14 cellular contexts compared by ENCODE assay signal in the genomic region with DNA sequence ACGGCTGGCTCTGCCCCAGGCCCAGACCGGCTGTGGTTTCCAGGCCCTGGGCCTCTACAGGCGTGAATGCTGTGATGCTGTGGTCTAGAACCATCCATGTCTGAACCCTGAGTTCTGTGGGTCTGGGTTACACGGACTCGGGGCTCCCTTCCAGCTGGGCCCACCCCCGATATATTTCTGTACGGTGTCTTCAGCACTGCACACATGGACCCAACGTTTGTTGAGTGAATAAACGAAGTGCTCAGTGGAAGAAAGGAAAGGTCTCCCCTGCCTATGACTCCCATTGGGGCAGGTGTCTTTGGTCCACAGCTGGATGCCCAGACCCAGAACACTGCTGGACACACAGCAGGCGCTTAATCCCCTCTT. TPM values are rescaled to one million over a fixed set of nuclear protein-coding genes. Genes with fewer than 3 reads are reported as not detected.
DNase-seq lines count a peak whose midpoint lies in the region; ATAC-seq, FAIRE-seq and TF ChIP-seq lines count a peak whose summit lies in the region.
"Had no signal": no experiment of that assay in that cellular context is flagged by ENCODE, and none has a peak within 500 bp of the region (broad histone marks: within the 10 kb centered on the region; RNA-seq: fewer than 3 reads in every experiment).

No MANE protein-coding gene starts in this region.

- H3K27ac Mint-ChIP-seq in activated naive CD8-positive, alpha-beta T cell treated with anti-CD3 and anti-CD28 coated beads for 36 hours, result peak overlapping the region; percentile 36
- peak overlapping the region; percentile 26 to 59 for H3K27ac Mint-ChIP-seq in natural killer cell

- H3K27me3 ChIP-seq in HepG2 (ENCODE audit: control insufficient read depth in 1 of 2, insufficient read depth in 2 of 2, low read length in 2 of 2) (no peaks in the 10 kb centered on the region), right lobe of liver (no peaks in the 10 kb centered on the region)
- H3K27me3 ChIP-seq: heart right ventricle, upper lobe of left lung had no signal

- in situ Hi-C loops in HepG2 (cut with HindIII; ENCODE audit: extremely low pct_ligation_motif_present, low pct_unique_long_range_greater_than_20kb), result no loop called here

- H3K36me3 ChIP-seq in HepG2 (replicated peaks in 1 of 2; ENCODE audit: control insufficient read depth in 1 of 2, insufficient read depth in 2 of 2, low read length in 2 of 2), result peaks cover 3 to 10% of the 10 kb centered on the region in 2 experiments; a peak in 3 of 5 replicates
- H3K36me3 ChIP-seq in right lobe of liver, result no peaks in the 10 kb centered on the region

- H3K4me1 Mint-ChIP-seq in activated naive CD8-positive, alpha-beta T cell treated with anti-CD3 and anti-CD28 coated beads for 36 hours, result peaks cover 7% of the 10 kb centered on the region
- H3K4me1 Mint-ChIP-seq in natural killer cell, result peaks cover 0 to 14% of the 10 kb centered on the region in 2 donors

- intact Hi-C loops in HepG2 (cut with micrococcal nuclease; ENCODE audit: unreplicated experiment) (loop anchor here (1.0 kb wide), 1 partner anchor 30 kb away; no protein-coding TSS in a partner anchor), right lobe of liver (cut with DNase I) (loop anchor here (10.0 kb wide), 2 partner anchors 69 to 79 kb away; partner anchors contain the start of gene CACTIN (in 1 of the 2)), natural killer cell (cut with micrococcal nuclease) (loop anchor here (1.0 to 2.0 kb wide), 2 partner anchors 73 to 161 kb away; no protein-coding TSS in a partner anchor), left cardiac atrium (cut with DNase I) (loop anchor here (2.0 to 10.0 kb wide), 2 partner anchors 73 to 159 kb away; partner anchors contain the start of genes PIP5K1C (in 2 of the 2) and TJP3 (in 2 of the 2)), lower leg skin (cut with DNase I; ENCODE audit: low total_unique reads) (no loop called here)

- ATAC-seq in HepG2, result no peak
- no peak for ATAC-seq in right lobe of liver
- ATAC-seq in natural killer cell, result no peak
- no peak for ATAC-seq in left cardiac atrium

- H3K9me3 Mint-ChIP-seq in activated naive CD8-positive, alpha-beta T cell treated with anti-CD3 and anti-CD28 coated beads for 36 hours, result no peaks in the 10 kb centered on the region
- H3K9me3 Mint-ChIP-seq in natural killer cell, result no peaks in the 10 kb centered on the region
- H3K9me3 Mint-ChIP-seq: activated T-cell treated with anti-CD3 and anti-CD28 coated beads, Interleukin-2, amount 50 U/mL, for 4 hours had no signal

- CTCF ChIA-PET in HepG2 (lab: Yijun Ruan, JAX; ENCODE audit: low intra/inter-chr PET ratio, low total read pairs), result interaction anchor here (1.2 to 2.3 kb wide), 2 partner anchors 30 to 41 kb away, joined by 5 to 14 read pairs; no protein-coding TSS in a partner anchor

- no peak overlapping the region for H3K4me3 Mint-ChIP-seq in activated naive CD8-positive, alpha-beta T cell treated with anti-CD3 and anti-CD28 coated beads for 36 hours
- H3K4me3 Mint-ChIP-seq in natural killer cell, result no peak overlapping the region
- H3K4me3 Mint-ChIP-seq: activated T-cell treated with anti-CD3 and anti-CD28 coated beads, Interleukin-2, amount 50 U/mL, for 4 hours had no signal

- no peaks in the 10 kb centered on the region for H4K20me1 ChIP-seq in HepG2 (ENCODE audit: insufficient read depth, low read length)

- BruUV-seq in HepG2 (replicated peaks; lab: Mats Ljungman, UMichigan), result no TSS peak

- no peak for TF ChIP-seq RAD21 in HepG2 (CRISPR knock-in tag; IDR thresholded peaks at IDR 0.05)

- H3K4me1 ChIP-seq in HepG2 (ENCODE audit: insufficient read depth, low read length), result no peaks in the 10 kb centered on the region
- H3K4me1 ChIP-seq in right lobe of liver, result no peaks in the 10 kb centered on the region
- H3K4me1 ChIP-seq: Caco-2 had no signal

- no peak for FAIRE-seq in HepG2 (lab: Jason Lieb, UNC)

- no peak overlapping the region for H2AFZ ChIP-seq in HepG2 (ENCODE audit: low read length)

- H3K27ac ChIP-seq in HepG2 (ENCODE audit: extremely low read length, insufficient read depth, low read length) (no peak overlapping the region), right lobe of liver (no peak overlapping the region)
- H3K27ac ChIP-seq: heart right ventricle, upper lobe of left lung had no signal

- no peak for TF ChIP-seq CTCF in HepG2 (CRISPR knock-in tag; IDR thresholded peaks at IDR 0.05)
- no peak for TF ChIP-seq CTCF in right lobe of liver (IDR thresholded peaks at IDR 0.05)
- no peak for TF ChIP-seq CTCF in natural killer cell (IDR thresholded peaks at IDR 0.05)
- TF ChIP-seq CTCF in lower leg skin (IDR thresholded peaks at IDR 0.05), result no peak
- no peak for TF ChIP-seq CTCF in GM10266 (IDR thresholded peaks at IDR 0.05; ENCODE audit: control insufficient read depth, insufficient read depth, low read depth, missing control alignments)

- POLR2A ChIA-PET in HepG2 (lab: Yijun Ruan, JAX), result interaction anchor here (0.9 kb wide), 1 partner anchor 14 kb away, joined by 3 read pairs; no protein-coding TSS in a partner anchor

- no peaks in the 10 kb centered on the region for H3K79me2 ChIP-seq in HepG2 (ENCODE audit: insufficient read depth, low read length)

- H3K27me3 Mint-ChIP-seq in activated naive CD8-positive, alpha-beta T cell treated with anti-CD3 and anti-CD28 coated beads for 36 hours, result no peaks in the 10 kb centered on the region
- no peaks in the 10 kb centered on the region for H3K27me3 Mint-ChIP-seq in natural killer cell (ENCODE audit: low read depth in 2 of 2)

- H3K9me3 ChIP-seq in HepG2 (ENCODE audit: low read length), result no peaks in the 10 kb centered on the region
- no peaks in the 10 kb centered on the region for H3K9me3 ChIP-seq in right lobe of liver
- H3K9me3 ChIP-seq: Caco-2, heart right ventricle, upper lobe of left lung had no signal

- H3K4me3 ChIP-seq in HepG2 (replicated peaks in 1 of 3; ENCODE audit: insufficient read depth in 1 of 3, low read depth in 2 of 3, low read length in 3 of 3) (no peak overlapping the region), right lobe of liver (no peak overlapping the region), lower leg skin (ENCODE audit: low read depth, poor library complexity, severe bottlenecking) (no peak overlapping the region)
- H3K4me3 ChIP-seq: heart right ventricle, upper lobe of left lung had no signal

- TF ChIP-seq POLR2A in HepG2 (IDR thresholded peaks at IDR 0.05; ENCODE audit: insufficient read depth in 1 of 2, low read depth in 2 of 2, low read length in 2 of 2), result no peak
- no peak for TF ChIP-seq POLR2A in right lobe of liver (IDR thresholded peaks at IDR 0.05)
- no peak for TF ChIP-seq POLR2A in lower leg skin (IDR thresholded peaks at IDR 0.05)

- 100% methylated on average over 9 of the region's 10 CpGs for WGBS in HepG2 (ENCODE audit: low lambda C conversion rate)
- 74% methylated on average over 3 of the region's 10 CpGs for WGBS in right lobe of liver (ENCODE audit: insufficient coverage, low coverage, low lambda C conversion rate, missing lambda C conversion rate)
- WGBS in lower leg skin, 2 donors, result 69 to 72% methylated on average over 10 of the region's 10 CpGs

- peaks cover 10% of the 10 kb centered on the region for H3K36me3 Mint-ChIP-seq in activated naive CD8-positive, alpha-beta T cell treated with anti-CD3 and anti-CD28 coated beads for 36 hours
- H3K36me3 Mint-ChIP-seq in natural killer cell, result no peaks in the 10 kb centered on the region

- DNase-seq in HepG2 (ENCODE audit: low spot score) (no peak), right lobe of liver (no peak), natural killer cell (no peak), left cardiac atrium (no peak), lower leg skin (ENCODE audit: low spot score in 2 of 2) (no peak), GM10266 (ENCODE audit: extremely low spot score) (no peak), T-helper 9 cell (no peak)
- no peak for DNase-seq in activated naive CD8-positive, alpha-beta T cell treated with anti-CD3 and anti-CD28 coated beads for 36 hours
- DNase-seq: NCI-H1694 had no signal

- TF ChIP-seq EP300 in HepG2 (IDR thresholded peaks at IDR 0.05; ENCODE audit: low read depth in 2 of 2, low read length in 2 of 2) (no peak), HepG2 (CRISPR knock-in tag; IDR thresholded peaks at IDR 0.05; ENCODE audit: borderline replicate concordance) (no peak)

- H3K9ac ChIP-seq in HepG2 (ENCODE audit: insufficient read depth, low read depth, low read length), result no peak overlapping the region

- no peak overlapping the region for H3K4me2 ChIP-seq in HepG2 (ENCODE audit: low read depth, low read length)

RNA-seq across cellular contexts. Expression of gene TEKTIP1, which starts 6.7 kb away (rescaled TPM):
- total RNA-seq in HepG2 (2016; rRNA removed; fragmentation: Illumina TruSeq; extraction: Trizol), result not detected in 2 replicates
- not detected in 2 replicates for total RNA-seq in HepG2 (2016; cell fraction: cytosol; rRNA removed; fragmentation: Illumina TruSeq; extraction: Trizol; ENCODE audit: low read depth)
- total RNA-seq in HepG2 (2016; cell fraction: insoluble cytoplasmic fraction; rRNA removed; fragmentation: Illumina TruSeq; extraction: Trizol), result not detected in 2 replicates
- total RNA-seq in HepG2 (2016; cell fraction: membrane; rRNA removed; fragmentation: Illumina TruSeq; extraction: Trizol), result not detected in 2 replicates
- total RNA-seq in HepG2 (2016; cell fraction: nucleus; rRNA removed; fragmentation: Illumina TruSeq; extraction: Trizol), result not detected in 2 replicates
- polyA plus RNA-seq in HepG2 (2011; rRNA removed), result not detected in 2 replicates
- not detected in 2 replicates for polyA plus RNA-seq in HepG2 (2011; cell fraction: cytosol; rRNA removed)
- 0.32 TPM in 1 of 2 replicates, not detected in the other for polyA plus RNA-seq in HepG2 (2011; cell fraction: nucleus; rRNA removed)
- polyA plus RNA-seq in HepG2 (2012), result 0.24 and 0.35 TPM in 2 replicates
- polyA plus RNA-seq in HepG2 (2016; cell fraction: cytosol; fragmentation: Illumina TruSeq; extraction: Trizol; ENCODE audit: low read depth), result not detected in 2 replicates
- polyA plus RNA-seq in HepG2 (2016; cell fraction: insoluble cytoplasmic fraction; fragmentation: Illumina TruSeq; extraction: Trizol; ENCODE audit: low read depth), result not detected in 2 replicates
- polyA plus RNA-seq in HepG2 (2016; cell fraction: membrane; fragmentation: Illumina TruSeq; extraction: Trizol; ENCODE audit: low read depth), result not detected in 2 replicates
- not detected in 2 replicates for polyA plus RNA-seq in HepG2 (2016; cell fraction: nucleus; fragmentation: Illumina TruSeq; extraction: Trizol; ENCODE audit: insufficient read depth, low read depth)
- polyA minus RNA-seq in HepG2 (2011; rRNA and poly(A)+ RNA removed; ENCODE audit: low replicate concordance), result not detected in 2 replicates
- polyA minus RNA-seq in HepG2 (2011; cell fraction: cytosol; rRNA and poly(A)+ RNA removed), result not detected in 2 replicates
- polyA minus RNA-seq in HepG2 (2011; cell fraction: nucleus; rRNA and poly(A)+ RNA removed), result not detected in 2 replicates
- total RNA-seq in right lobe of liver, result 1 to 10 TPM in 3 of 6 experiments, not detected in 3; 1.1 to 1.6 (median 1.3) TPM
- 1 to 10 TPM; 1.2 to 2.2 TPM for total RNA-seq in activated naive CD8-positive, alpha-beta T cell treated with anti-CD3 and anti-CD28 coated beads for 36 hours
- total RNA-seq in natural killer cell, result 10 to 100 TPM in 1 of 3 donors, 1 to 10 TPM in 2; 5.9 to 11.6 (median 6.4) TPM
- under 1 TPM in 1 of 2 donors, not detected in 1; 0.52 TPM for total RNA-seq in left cardiac atrium
- under 1 TPM in 1 of 4 donors, not detected in 3; 0.78 TPM for total RNA-seq in lower leg skin
- polyA plus RNA-seq: neural cell had no signal

RNA-seq across cellular contexts. Expression of gene MFSD12, which starts 11.7 kb away (rescaled TPM):
- total RNA-seq in HepG2 (2016; rRNA removed; fragmentation: Illumina TruSeq; extraction: Trizol), result 14.0 and 29.1 TPM in 2 replicates
- total RNA-seq in HepG2 (2016; cell fraction: cytosol; rRNA removed; fragmentation: Illumina TruSeq; extraction: Trizol; ENCODE audit: low read depth), result 9.9 and 10.2 TPM in 2 replicates
- total RNA-seq in HepG2 (2016; cell fraction: insoluble cytoplasmic fraction; rRNA removed; fragmentation: Illumina TruSeq; extraction: Trizol), result 10.6 and 28.5 TPM in 2 replicates
- total RNA-seq in HepG2 (2016; cell fraction: membrane; rRNA removed; fragmentation: Illumina TruSeq; extraction: Trizol), result 19.7 and 20.6 TPM in 2 replicates
- total RNA-seq in HepG2 (2016; cell fraction: nucleus; rRNA removed; fragmentation: Illumina TruSeq; extraction: Trizol), result 25.3 and 29.9 TPM in 2 replicates
- polyA plus RNA-seq in HepG2 (2011; rRNA removed), result 27.2 and 37.0 TPM in 2 replicates
- 16.9 and 29.1 TPM in 2 replicates for polyA plus RNA-seq in HepG2 (2011; cell fraction: cytosol; rRNA removed)
- polyA plus RNA-seq in HepG2 (2011; cell fraction: nucleus; rRNA removed), result 143 and 182 TPM in 2 replicates
- polyA plus RNA-seq in HepG2 (2012), result 21.1 and 40.6 TPM in 2 replicates
- polyA plus RNA-seq in HepG2 (2016; cell fraction: cytosol; fragmentation: Illumina TruSeq; extraction: Trizol; ENCODE audit: low read depth), result 12.9 and 14.1 TPM in 2 replicates
- polyA plus RNA-seq in HepG2 (2016; cell fraction: insoluble cytoplasmic fraction; fragmentation: Illumina TruSeq; extraction: Trizol; ENCODE audit: low read depth), result 12.6 and 14.9 TPM in 2 replicates
- 19.3 and 20.1 TPM in 2 replicates for polyA plus RNA-seq in HepG2 (2016; cell fraction: membrane; fragmentation: Illumina TruSeq; extraction: Trizol; ENCODE audit: low read depth)
- polyA plus RNA-seq in HepG2 (2016; cell fraction: nucleus; fragmentation: Illumina TruSeq; extraction: Trizol; ENCODE audit: insufficient read depth, low read depth), result 55.9 and 62.9 TPM in 2 replicates
- polyA minus RNA-seq in HepG2 (2011; rRNA and poly(A)+ RNA removed; ENCODE audit: low replicate concordance), result 76.5 and 865 TPM in 2 replicates
- 29.2 and 33.3 TPM in 2 replicates for polyA minus RNA-seq in HepG2 (2011; cell fraction: cytosol; rRNA and poly(A)+ RNA removed)
- 22.5 and 22.8 TPM in 2 replicates for polyA minus RNA-seq in HepG2 (2011; cell fraction: nucleus; rRNA and poly(A)+ RNA removed)
- 100 to 1,000 TPM in 1 of 6 experiments, 10 to 100 TPM in 5; 23.8 to 114 (median 31.5) TPM for total RNA-seq in right lobe of liver
- total RNA-seq in activated naive CD8-positive, alpha-beta T cell treated with anti-CD3 and anti-CD28 coated beads for 36 hours, result 10 to 100 TPM; 73.2 to 76.1 TPM
- 10 to 100 TPM; 29.8 to 34.5 (median 33.6) TPM for total RNA-seq in natural killer cell
- total RNA-seq in left cardiac atrium, result 10 to 100 TPM; 29.8 to 40.4 TPM
- total RNA-seq in lower leg skin, result 10 to 100 TPM; 43.3 to 98.2 (median 56.3) TPM

RNA-seq across cellular contexts. Expression of gene HMG20B, which starts 27.1 kb away (rescaled TPM):
- total RNA-seq in HepG2 (2016; rRNA removed; fragmentation: Illumina TruSeq; extraction: Trizol) (23.0 and 29.2 TPM in 2 replicates), right lobe of liver (10 to 100 TPM; 30.7 to 58.6 (median 33.3) TPM), natural killer cell (10 to 100 TPM; 45.8 to 57.5 (median 52.1) TPM), left cardiac atrium (10 to 100 TPM; 34.8 to 42.0 TPM), lower leg skin (100 to 1,000 TPM; 112 to 135 (median 123) TPM)
- 26.2 and 31.3 TPM in 2 replicates for total RNA-seq in HepG2 (2016; cell fraction: cytosol; rRNA removed; fragmentation: Illumina TruSeq; extraction: Trizol; ENCODE audit: low read depth)
- total RNA-seq in HepG2 (2016; cell fraction: insoluble cytoplasmic fraction; rRNA removed; fragmentation: Illumina TruSeq; extraction: Trizol), result 26.2 and 29.0 TPM in 2 replicates
- 40.2 and 42.4 TPM in 2 replicates for total RNA-seq in HepG2 (2016; cell fraction: membrane; rRNA removed; fragmentation: Illumina TruSeq; extraction: Trizol)
- 17.0 TPM in 2 replicates for total RNA-seq in HepG2 (2016; cell fraction: nucleus; rRNA removed; fragmentation: Illumina TruSeq; extraction: Trizol)
- 23.9 and 24.8 TPM in 2 replicates for polyA plus RNA-seq in HepG2 (2011; rRNA removed)
- polyA plus RNA-seq in HepG2 (2011; cell fraction: cytosol; rRNA removed), result 17.7 and 28.8 TPM in 2 replicates
- polyA plus RNA-seq in HepG2 (2011; cell fraction: nucleus; rRNA removed), result 73.5 and 97.4 TPM in 2 replicates
- polyA plus RNA-seq in HepG2 (2012), result 19.0 and 22.8 TPM in 2 replicates
- 33.9 and 35.6 TPM in 2 replicates for polyA plus RNA-seq in HepG2 (2016; cell fraction: cytosol; fragmentation: Illumina TruSeq; extraction: Trizol; ENCODE audit: low read depth)
- polyA plus RNA-seq in HepG2 (2016; cell fraction: insoluble cytoplasmic fraction; fragmentation: Illumina TruSeq; extraction: Trizol; ENCODE audit: low read depth), result 36.6 TPM in 2 replicates
- polyA plus RNA-seq in HepG2 (2016; cell fraction: membrane; fragmentation: Illumina TruSeq; extraction: Trizol; ENCODE audit: low read depth), result 38.7 and 44.5 TPM in 2 replicates
- polyA plus RNA-seq in HepG2 (2016; cell fraction: nucleus; fragmentation: Illumina TruSeq; extraction: Trizol; ENCODE audit: insufficient read depth, low read depth), result 80.7 and 81.4 TPM in 2 replicates
- 13.9 and 67.7 TPM in 2 replicates for polyA minus RNA-seq in HepG2 (2011; rRNA and poly(A)+ RNA removed; ENCODE audit: low replicate concordance)
- 10.8 and 16.1 TPM in 2 replicates for polyA minus RNA-seq in HepG2 (2011; cell fraction: cytosol; rRNA and poly(A)+ RNA removed)
- 8.7 and 9.7 TPM in 2 replicates for polyA minus RNA-seq in HepG2 (2011; cell fraction: nucleus; rRNA and poly(A)+ RNA removed)
- 10 to 100 TPM; 37.1 to 41.6 TPM for total RNA-seq in activated naive CD8-positive, alpha-beta T cell treated with anti-CD3 and anti-CD28 coated beads for 36 hours

RNA-seq across cellular contexts. Expression of gene FZR1, which starts 39.5 kb away (rescaled TPM):
- total RNA-seq in HepG2 (2016; rRNA removed; fragmentation: Illumina TruSeq; extraction: Trizol), result 18.3 and 29.0 TPM in 2 replicates
- 7.3 and 8.3 TPM in 2 replicates for total RNA-seq in HepG2 (2016; cell fraction: cytosol; rRNA removed; fragmentation: Illumina TruSeq; extraction: Trizol; ENCODE audit: low read depth)
- 14.2 and 28.7 TPM in 2 replicates for total RNA-seq in HepG2 (2016; cell fraction: insoluble cytoplasmic fraction; rRNA removed; fragmentation: Illumina TruSeq; extraction: Trizol)
- total RNA-seq in HepG2 (2016; cell fraction: membrane; rRNA removed; fragmentation: Illumina TruSeq; extraction: Trizol), result 11.9 and 12.1 TPM in 2 replicates
- 13.9 and 16.7 TPM in 2 replicates for total RNA-seq in HepG2 (2016; cell fraction: nucleus; rRNA removed; fragmentation: Illumina TruSeq; extraction: Trizol)
- 30.8 and 39.2 TPM in 2 replicates for polyA plus RNA-seq in HepG2 (2011; rRNA removed)
- 14.2 and 18.0 TPM in 2 replicates for polyA plus RNA-seq in HepG2 (2011; cell fraction: cytosol; rRNA removed)
- polyA plus RNA-seq in HepG2 (2011; cell fraction: nucleus; rRNA removed), result 95.9 and 102 TPM in 2 replicates
- 24.3 and 37.8 TPM in 2 replicates for polyA plus RNA-seq in HepG2 (2012)
- polyA plus RNA-seq in HepG2 (2016; cell fraction: cytosol; fragmentation: Illumina TruSeq; extraction: Trizol; ENCODE audit: low read depth), result 1.6 and 2.9 TPM in 2 replicates
- 17.3 and 26.9 TPM in 2 replicates for polyA plus RNA-seq in HepG2 (2016; cell fraction: insoluble cytoplasmic fraction; fragmentation: Illumina TruSeq; extraction: Trizol; ENCODE audit: low read depth)
- polyA plus RNA-seq in HepG2 (2016; cell fraction: membrane; fragmentation: Illumina TruSeq; extraction: Trizol; ENCODE audit: low read depth), result 6.0 and 6.7 TPM in 2 replicates
- polyA plus RNA-seq in HepG2 (2016; cell fraction: nucleus; fragmentation: Illumina TruSeq; extraction: Trizol; ENCODE audit: insufficient read depth, low read depth), result 52.3 and 54.5 TPM in 2 replicates
- 18.4 and 43.6 TPM in 2 replicates for polyA minus RNA-seq in HepG2 (2011; rRNA and poly(A)+ RNA removed; ENCODE audit: low replicate concordance)
- 15.1 and 16.5 TPM in 2 replicates for polyA minus RNA-seq in HepG2 (2011; cell fraction: cytosol; rRNA and poly(A)+ RNA removed)
- polyA minus RNA-seq in HepG2 (2011; cell fraction: nucleus; rRNA and poly(A)+ RNA removed), result 17.9 and 24.6 TPM in 2 replicates
- 10 to 100 TPM; 18.7 to 34.1 (median 23.8) TPM for total RNA-seq in right lobe of liver
- 10 to 100 TPM; 32.6 to 39.6 TPM for total RNA-seq in activated naive CD8-positive, alpha-beta T cell treated with anti-CD3 and anti-CD28 coated beads for 36 hours
- total RNA-seq in natural killer cell, result 10 to 100 TPM; 89.1 to 98.3 (median 91.4) TPM
- total RNA-seq in left cardiac atrium, result 10 to 100 TPM; 19.5 to 22.6 TPM
- total RNA-seq in lower leg skin, result 10 to 100 TPM; 50.9 to 63.3 (median 57.2) TPM

RNA-seq across cellular contexts. Expression of gene GIPC3, which starts 39.6 kb away (rescaled TPM):
- not detected in 2 replicates for total RNA-seq in HepG2 (2016; rRNA removed; fragmentation: Illumina TruSeq; extraction: Trizol)
- not detected in 2 replicates for total RNA-seq in HepG2 (2016; cell fraction: cytosol; rRNA removed; fragmentation: Illumina TruSeq; extraction: Trizol; ENCODE audit: low read depth)
- not detected in 2 replicates for total RNA-seq in HepG2 (2016; cell fraction: insoluble cytoplasmic fraction; rRNA removed; fragmentation: Illumina TruSeq; extraction: Trizol)
- total RNA-seq in HepG2 (2016; cell fraction: membrane; rRNA removed; fragmentation: Illumina TruSeq; extraction: Trizol), result not detected in 2 replicates
- not detected in 2 replicates for total RNA-seq in HepG2 (2016; cell fraction: nucleus; rRNA removed; fragmentation: Illumina TruSeq; extraction: Trizol)
- 0.05 and 0.08 TPM in 2 replicates for polyA plus RNA-seq in HepG2 (2011; rRNA removed)
- 0.01 and 0.03 TPM in 2 replicates for polyA plus RNA-seq in HepG2 (2011; cell fraction: cytosol; rRNA removed)
- polyA plus RNA-seq in HepG2 (2011; cell fraction: nucleus; rRNA removed), result 0.14 and 0.17 TPM in 2 replicates
- polyA plus RNA-seq in HepG2 (2012), result 0.04 TPM in 1 of 2 replicates, not detected in the other
- not detected in 2 replicates for polyA plus RNA-seq in HepG2 (2016; cell fraction: cytosol; fragmentation: Illumina TruSeq; extraction: Trizol; ENCODE audit: low read depth)
- polyA plus RNA-seq in HepG2 (2016; cell fraction: insoluble cytoplasmic fraction; fragmentation: Illumina TruSeq; extraction: Trizol; ENCODE audit: low read depth), result not detected in 2 replicates
- polyA plus RNA-seq in HepG2 (2016; cell fraction: membrane; fragmentation: Illumina TruSeq; extraction: Trizol; ENCODE audit: low read depth), result not detected in 2 replicates
- polyA plus RNA-seq in HepG2 (2016; cell fraction: nucleus; fragmentation: Illumina TruSeq; extraction: Trizol; ENCODE audit: insufficient read depth, low read depth), result not detected in 2 replicates
- 0.02 and 5.9 TPM in 2 replicates for polyA minus RNA-seq in HepG2 (2011; rRNA and poly(A)+ RNA removed; ENCODE audit: low replicate concordance)
- polyA minus RNA-seq in HepG2 (2011; cell fraction: cytosol; rRNA and poly(A)+ RNA removed), result not detected in 2 replicates
- polyA minus RNA-seq in HepG2 (2011; cell fraction: nucleus; rRNA and poly(A)+ RNA removed), result not detected in 2 replicates
- 1 to 10 TPM in 2 of 6 experiments, under 1 TPM in 4; 0.51 to 1.6 (median 0.80) TPM for total RNA-seq in right lobe of liver
- under 1 TPM; 0.32 to 0.43 TPM for total RNA-seq in activated naive CD8-positive, alpha-beta T cell treated with anti-CD3 and anti-CD28 coated beads for 36 hours
- total RNA-seq in natural killer cell, result under 1 TPM; 0.28 to 0.66 (median 0.56) TPM
- 1 to 10 TPM; 1.5 to 1.6 TPM for total RNA-seq in left cardiac atrium
- under 1 TPM in 3 of 4 donors, not detected in 1; 0.19 to 0.52 (median 0.25) TPM for total RNA-seq in lower leg skin
- total RNA-seq: Caco-2 had no signal
- polyA plus RNA-seq: neural cell had no signal
